13 cellular contexts compared by ENCODE assay signal in the genomic region with DNA sequence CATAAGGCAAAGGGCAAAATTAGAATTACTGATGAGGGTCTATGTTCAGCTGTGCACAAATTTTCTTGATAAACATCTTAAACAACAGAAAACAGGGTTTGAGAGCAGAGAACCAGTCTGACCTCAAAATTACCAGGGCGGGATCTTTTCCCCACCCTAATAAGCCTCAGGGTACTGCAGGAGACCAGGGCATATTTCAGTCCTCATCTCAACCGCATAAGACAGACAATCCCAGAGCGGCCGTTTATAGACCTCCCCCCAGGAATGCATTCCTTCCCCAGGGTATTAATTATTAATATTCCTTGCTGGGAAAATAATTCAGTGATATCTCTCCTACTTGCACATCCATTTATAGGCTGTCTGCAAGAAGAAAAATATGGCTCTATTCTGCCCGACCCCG. TPM values are rescaled to one million over a fixed set of nuclear protein-coding genes. Genes with fewer than 3 reads are reported as not detected.
"Had no signal": no experiment of that assay in that cellular context is flagged by ENCODE, and none has a peak within 500 bp of the region (broad histone marks: within the 10 kb centered on the region; RNA-seq: fewer than 3 reads in every experiment).

No MANE protein-coding gene starts in this region.

RNA-seq across cellular contexts. Expression of a gene that starts 16.6 kb away (rescaled TPM):
- total RNA-seq: activated naive CD4-positive, alpha-beta T cell treated with anti-CD3 and anti-CD28 coated beads for 36 hours; activated naive CD4-positive, alpha-beta T cell treated with anti-CD3 and anti-CD28 coated beads, Interleukin-2, amount 50 U/mL, for 72 hours; activated naive CD8-positive, alpha-beta T cell treated with anti-CD3 and anti-CD28 coated beads for 36 hours; activated naive CD8-positive, alpha-beta T cell treated with anti-CD3 and anti-CD28 coated beads, Interleukin-2, amount 10 ng/mL, durations not matched to agents 7 days and 5 days; activated T-cell treated with anti-CD3 and anti-CD28 coated beads, Interleukin-2, amount 50 U/mL, for 4 hours; activated T-helper 1 cell treated with anti-CD3 and anti-CD28 coated beads, Interleukin-12 subunit alpha, Interleukin-12 subunit beta, Interleukin-2, Interleukin-4 antibody, amounts not matched to agents 30 ng/mL and 10 ng/mL and 1 ng/mL, durations not matched to agents 14 hours and 24 hours and 36 hours; activated T-helper 17 cell treated with anti-CD3 and anti-CD28 coated beads, Interleukin-2, amount 50 U/mL, for 72 hours; activated T-helper 2 cell treated with anti-CD3 and anti-CD28 coated beads, Interferon-gamma antibody, Interleukin-2, Interleukin-4, amounts not matched to agents 10 μg/mL and 5 μg/mL and 100 μg/mL, durations not matched to agents 14 hours and 24 hours and 36 hours; ascending aorta; astrocyte; bronchial epithelial cell; cerebellum had no signal
- polyA plus RNA-seq: cardiac muscle cell had no signal

RNA-seq across cellular contexts. Expression of a gene that starts 45.5 kb away (rescaled TPM):
- total RNA-seq: activated naive CD8-positive, alpha-beta T cell treated with anti-CD3 and anti-CD28 coated beads, Interleukin-2, amount 10 ng/mL, durations not matched to agents 7 days and 5 days; activated T-helper 1 cell treated with anti-CD3 and anti-CD28 coated beads, Interleukin-12 subunit alpha, Interleukin-12 subunit beta, Interleukin-2, Interleukin-4 antibody, amounts not matched to agents 30 ng/mL and 10 ng/mL and 1 ng/mL, durations not matched to agents 14 hours and 24 hours and 36 hours; activated T-helper 2 cell treated with anti-CD3 and anti-CD28 coated beads, Interferon-gamma antibody, Interleukin-2, Interleukin-4, amounts not matched to agents 10 μg/mL and 5 μg/mL and 100 μg/mL, durations not matched to agents 14 hours and 24 hours and 36 hours; ascending aorta; bronchial epithelial cell had no signal
